In the genomic region with DNA sequence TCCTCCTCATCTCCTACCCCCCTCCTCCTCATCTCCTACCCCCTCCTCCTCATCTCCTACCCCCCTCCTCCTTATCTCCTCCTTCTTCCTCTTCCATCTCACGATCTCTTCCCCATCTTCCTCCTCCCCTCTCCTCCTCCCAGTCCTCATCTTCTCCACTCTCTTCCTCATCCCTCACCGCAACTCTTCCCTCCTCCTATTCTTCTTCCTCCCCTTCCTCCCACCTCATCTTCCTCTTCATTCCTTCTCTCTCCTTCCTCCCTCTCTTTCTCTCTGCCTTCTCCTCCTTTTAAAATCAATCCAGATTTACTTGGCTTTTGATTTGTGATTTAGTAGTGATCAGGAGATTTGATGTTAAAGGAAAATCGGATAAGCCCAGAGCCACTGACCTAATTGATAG, we compare ENCODE assay signal across 1 cellular context.
TF ChIP-seq lines count a peak whose summit lies in the region.

No MANE protein-coding gene starts in this region.

TF ChIP-seq in H1, 55 proteins besides CTCF, POLR2A, EP300 and RAD21:
- TF ChIP-seq RNF2 (IDR thresholded peaks at IDR 0.05; ENCODE audit: borderline replicate concordance, low read depth, low read length, missing control alignments, poor library complexity, severe bottlenecking), result no peak
- TF ChIP-seq POLR2AphosphoS5 (IDR thresholded peaks at IDR 0.05; ENCODE audit: low read depth, low read length), result no peak
- no peak for TF ChIP-seq TAF1 (IDR thresholded peaks at IDR 0.05; ENCODE audit: low read depth, low read length)
- TF ChIP-seq, protein P1, sequence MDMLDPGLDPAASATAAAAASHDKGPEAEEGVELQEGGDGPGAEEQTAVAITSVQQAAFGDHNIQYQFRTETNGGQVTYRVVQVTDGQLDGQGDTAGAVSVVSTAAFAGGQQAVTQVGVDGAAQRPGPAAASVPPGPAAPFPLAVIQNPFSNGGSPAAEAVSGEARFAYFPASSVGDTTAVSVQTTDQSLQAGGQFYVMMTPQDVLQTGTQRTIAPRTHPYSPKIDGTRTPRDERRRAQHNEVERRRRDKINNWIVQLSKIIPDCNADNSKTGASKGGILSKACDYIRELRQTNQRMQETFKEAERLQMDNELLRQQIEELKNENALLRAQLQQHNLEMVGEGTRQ (IDR thresholded peaks at IDR 0.05; ENCODE audit: low read length), result no peak
- TF ChIP-seq TAF7 (optimal IDR thresholded peaks at IDR 0.05; ENCODE audit: borderline replicate concordance, low read depth, low read length), result no peak
